In genomic region chr16:875182-876040, GRCh38 we compare ENCODE assay signal across 27 cellular contexts.
"Had no signal": no experiment of that assay in that cellular context is flagged by ENCODE, and none has a peak within 500 bp of the region (broad histone marks: within the 10 kb centered on the region; RNA-seq: fewer than 3 reads in every experiment).

No MANE protein-coding gene starts in this region.

- H3K4me3 ChIP-seq: ascending aorta, body of pancreas, Peyer's patch had no signal

- H3K9me3 ChIP-seq: ascending aorta, body of pancreas, Peyer's patch had no signal

- ATAC-seq: activated CD8-positive, alpha-beta T cell treated with anti-CD3 and anti-CD28 coated beads, Interleukin-2, amount 10 ng/mL, durations not matched to agents 7 days and 5 days; activated naive CD4-positive, alpha-beta T cell treated with anti-CD3 and anti-CD28 coated beads, Interleukin-2, amount 50 U/mL, for 72 hours; activated naive CD8-positive, alpha-beta T cell treated with anti-CD3 and anti-CD28 coated beads, Interleukin-2, amount 50 U/mL, for 24 hours; body of pancreas; WTC11 had no signal

- H3K27ac ChIP-seq: ascending aorta, body of pancreas, Peyer's patch, RWPE1 had no signal

- H3K27me3 ChIP-seq: ascending aorta, body of pancreas, Peyer's patch had no signal

- H3K4me3 Mint-ChIP-seq: activated CD8-positive, alpha-beta T cell treated with anti-CD3 and anti-CD28 coated beads, Interleukin-2, amount 10 ng/mL, durations not matched to agents 7 days and 5 days; activated naive CD8-positive, alpha-beta T cell treated with anti-CD3 and anti-CD28 coated beads, Interleukin-2, amount 50 U/mL, for 24 hours; activated T-cell treated with anti-CD3 and anti-CD28 coated beads, Interleukin-2, amount 50 U/mL, for 24 hours; activated T-helper 1 cell treated with anti-CD3 and anti-CD28 coated beads, Interleukin-12 subunit alpha, Interleukin-12 subunit beta, Interleukin-2, Interleukin-4 antibody, amounts not matched to agents 30 ng/mL and 10 ng/mL and 1 ng/mL, durations not matched to agents 14 hours and 24 hours and 36 hours; T-helper 1 cell treated with Interleukin-12 subunit alpha and Interleukin-12 subunit beta and Interleukin-4 antibody, amounts not matched to agents 30 μg/mL and 1 μg/mL, for 36 hours; WTC11 had no signal

- H3K9me3 Mint-ChIP-seq: activated naive CD4-positive, alpha-beta T cell treated with anti-CD3 and anti-CD28 coated beads, Interleukin-2, amount 50 U/mL, for 72 hours; activated naive CD8-positive, alpha-beta T cell treated with anti-CD3 and anti-CD28 coated beads, Interleukin-2, amount 50 U/mL, for 24 hours; activated T-cell treated with anti-CD3 and anti-CD28 coated beads, Interleukin-2, amount 50 U/mL, for 24 hours; activated T-helper 1 cell treated with anti-CD3 and anti-CD28 coated beads, Interleukin-12 subunit alpha, Interleukin-12 subunit beta, Interleukin-2, Interleukin-4 antibody, amounts not matched to agents 30 ng/mL and 10 ng/mL and 1 ng/mL, durations not matched to agents 14 hours and 24 hours and 36 hours; T-helper 1 cell treated with Interleukin-12 subunit alpha and Interleukin-12 subunit beta and Interleukin-4 antibody, amounts not matched to agents 30 μg/mL and 1 μg/mL, for 36 hours; WTC11 had no signal

- H3K36me3 Mint-ChIP-seq: activated naive CD4-positive, alpha-beta T cell treated with anti-CD3 and anti-CD28 coated beads, Interleukin-2, amount 50 U/mL, for 72 hours; WTC11 had no signal

- H3K27ac Mint-ChIP-seq: activated CD8-positive, alpha-beta T cell treated with anti-CD3 and anti-CD28 coated beads, Interleukin-2, amount 10 ng/mL, durations not matched to agents 7 days and 5 days; activated naive CD4-positive, alpha-beta T cell treated with anti-CD3 and anti-CD28 coated beads, Interleukin-2, amount 50 U/mL, for 72 hours; activated naive CD8-positive, alpha-beta T cell treated with anti-CD3 and anti-CD28 coated beads, Interleukin-2, amount 50 U/mL, for 24 hours; activated T-cell treated with anti-CD3 and anti-CD28 coated beads, Interleukin-2, amount 50 U/mL, for 24 hours; activated T-helper 1 cell treated with anti-CD3 and anti-CD28 coated beads, Interleukin-12 subunit alpha, Interleukin-12 subunit beta, Interleukin-2, Interleukin-4 antibody, amounts not matched to agents 30 ng/mL and 10 ng/mL and 1 ng/mL, durations not matched to agents 14 hours and 24 hours and 36 hours; T-helper 1 cell treated with Interleukin-12 subunit alpha and Interleukin-12 subunit beta and Interleukin-4 antibody, amounts not matched to agents 30 μg/mL and 1 μg/mL, for 36 hours; WTC11 had no signal

- DNase-seq: activated CD4-positive, alpha-beta T cell treated with anti-CD3 and anti-CD28 coated beads for 48 hours; activated CD4-positive, alpha-beta T cell treated with anti-CD3 and anti-CD28 coated beads, Interleukin-2, amount 50 U/mL, for 4 hours; activated CD4-positive, CD25-positive, alpha-beta regulatory T cell treated with anti-CD3 and anti-CD28 coated beads, Interleukin-2, amount 50 U/mL, for 72 hours; activated CD8-positive, alpha-beta memory T cell treated with anti-CD3 and anti-CD28 coated beads, Interleukin-2, amount 50 U/mL, for 48 hours; activated CD8-positive, alpha-beta T cell treated with anti-CD3 and anti-CD28 coated beads, Interleukin-2, amount 10 ng/mL, durations not matched to agents 7 days and 5 days; activated effector memory CD4-positive, alpha-beta T cell treated with Interleukin-2 at 50 U/mL for 16 hours; activated naive CD4-positive, alpha-beta T cell; activated naive CD8-positive, alpha-beta T cell treated with anti-CD3 and anti-CD28 coated beads, Interleukin-2, amount 50 U/mL, for 24 hours; activated T-cell treated with anti-CD3 and anti-CD28 coated beads, Interleukin-2, amount 50 U/mL, for 24 hours; amniotic stem cell; body of pancreas; Karpas-422; MM.1S; NCI-H1105; NCI-H1436; NCI-H187; NCI-H2081; NCI-H446; NCI-H524; Peyer's patch; SHP77 treated with DMSO at 0.1 percent for 48 hours had no signal

- H3K27me3 Mint-ChIP-seq: activated naive CD8-positive, alpha-beta T cell treated with anti-CD3 and anti-CD28 coated beads, Interleukin-2, amount 50 U/mL, for 24 hours; activated T-cell treated with anti-CD3 and anti-CD28 coated beads, Interleukin-2, amount 50 U/mL, for 24 hours had no signal

- H3K4me1 ChIP-seq: ascending aorta, body of pancreas, Peyer's patch had no signal

- H3K4me1 Mint-ChIP-seq: WTC11 had no signal
